20 cellular contexts compared by ENCODE assay signal in the genomic region with DNA sequence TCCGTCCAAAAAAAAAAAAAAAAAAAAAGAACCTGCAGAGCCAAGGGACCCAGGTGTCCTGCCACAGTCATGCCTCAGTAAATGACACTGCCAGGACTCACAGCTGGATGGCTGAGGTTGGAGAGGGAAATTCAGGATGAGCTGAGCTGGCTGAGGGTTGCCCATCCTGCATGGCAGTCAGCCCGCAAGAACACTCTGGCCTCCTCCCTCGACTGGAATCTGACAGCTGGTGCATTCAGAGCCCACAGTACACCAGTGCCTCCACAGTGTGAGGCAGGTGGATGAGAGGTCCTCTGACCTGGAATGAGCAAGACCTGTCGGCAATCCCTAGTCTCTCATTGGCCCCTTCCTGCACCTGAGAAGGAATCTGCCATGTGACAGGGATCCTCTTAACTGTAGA.
DNase-seq lines count a peak whose midpoint lies in the region; ATAC-seq, FAIRE-seq and TF ChIP-seq lines count a peak whose summit lies in the region.
"Had no signal": no experiment of that assay in that cellular context is flagged by ENCODE, and none has a peak within 500 bp of the region (broad histone marks: within the 10 kb centered on the region; RNA-seq: fewer than 3 reads in every experiment).

No MANE protein-coding gene starts in this region.

- H3K4me1 Mint-ChIP-seq in T-helper 2 cell treated with Interferon-gamma antibody and Interleukin-4, amounts not matched to agents 5 μg/mL and 100 μg/mL, for 36 hours (ENCODE audit: low read depth), result peaks cover 62% of the 10 kb centered on the region
- H3K4me1 Mint-ChIP-seq in activated CD4-positive, alpha-beta memory T cell treated with anti-CD3 and anti-CD28 coated beads, Interleukin-2, amount 10 ng/mL, durations not matched to agents 7 days and 5 days, result peaks cover 83% of the 10 kb centered on the region
- H3K4me1 Mint-ChIP-seq in naive thymus-derived CD8-positive, alpha-beta T cell, result peaks cover 41 to 88% (median 82%) of the 10 kb centered on the region in 4 donors

- POLR2A ChIA-PET in activated CD4-positive, alpha-beta memory T cell treated with anti-CD3 and anti-CD28 coated beads, Interleukin-2, amount 10 ng/mL, durations not matched to agents 7 days and 5 days (lab: Charles Lee), result interaction anchor here (1.2 to 4.7 kb wide), 4 partner anchors 31 to 190 kb away, joined by 7 to 46 read pairs (median 14); a partner anchor contains a TSS
- POLR2A ChIA-PET in naive thymus-derived CD8-positive, alpha-beta T cell (lab: Charles Lee), result interaction anchor here (0.6 to 18.4 kb wide), 12 partner anchors 10 to 721 kb away, joined by 3 to 408 read pairs (median 5); a partner anchor contains a TSS

- peaks cover 74% of the 10 kb centered on the region for H3K36me3 Mint-ChIP-seq in T-helper 2 cell treated with Interferon-gamma antibody and Interleukin-4, amounts not matched to agents 5 μg/mL and 100 μg/mL, for 36 hours (ENCODE audit: low read depth)
- peaks cover 92% of the 10 kb centered on the region for H3K36me3 Mint-ChIP-seq in activated CD4-positive, alpha-beta memory T cell treated with anti-CD3 and anti-CD28 coated beads, Interleukin-2, amount 10 ng/mL, durations not matched to agents 7 days and 5 days (ENCODE audit: low read depth)
- H3K36me3 Mint-ChIP-seq in naive thymus-derived CD8-positive, alpha-beta T cell, result peaks cover 4 to 89% (median 23%) of the 10 kb centered on the region in 3 donors

- CTCF ChIA-PET in activated CD4-positive, alpha-beta memory T cell treated with anti-CD3 and anti-CD28 coated beads, Interleukin-2, amount 10 ng/mL, durations not matched to agents 7 days and 5 days (lab: Charles Lee), result interaction anchor here (1.0 to 3.8 kb wide), 6 partner anchors 37 to 101 kb away, joined by 3 to 16 read pairs (median 8); a partner anchor contains a TSS

- no peak overlapping the region for H3K4me3 Mint-ChIP-seq in T-helper 2 cell treated with Interferon-gamma antibody and Interleukin-4, amounts not matched to agents 5 μg/mL and 100 μg/mL, for 36 hours
- H3K4me3 Mint-ChIP-seq in activated CD4-positive, alpha-beta memory T cell treated with anti-CD3 and anti-CD28 coated beads, Interleukin-2, amount 10 ng/mL, durations not matched to agents 7 days and 5 days, result no peak overlapping the region
- peak overlapping the region in 5 of 10 donors; percentile 6 to 77 (median 39) for H3K4me3 Mint-ChIP-seq in naive thymus-derived CD8-positive, alpha-beta T cell

- H3K9me3 Mint-ChIP-seq in T-helper 2 cell treated with Interferon-gamma antibody and Interleukin-4, amounts not matched to agents 5 μg/mL and 100 μg/mL, for 36 hours, result no peaks in the 10 kb centered on the region
- no peaks in the 10 kb centered on the region for H3K9me3 Mint-ChIP-seq in activated CD4-positive, alpha-beta memory T cell treated with anti-CD3 and anti-CD28 coated beads, Interleukin-2, amount 10 ng/mL, durations not matched to agents 7 days and 5 days
- no peaks in the 10 kb centered on the region for H3K9me3 Mint-ChIP-seq in naive thymus-derived CD8-positive, alpha-beta T cell
- H3K9me3 Mint-ChIP-seq: activated T-helper 2 cell treated with anti-CD3 and anti-CD28 coated beads, Interferon-gamma antibody, Interleukin-2, Interleukin-4, amounts not matched to agents 10 μg/mL and 5 μg/mL and 100 μg/mL, durations not matched to agents 14 hours and 24 hours and 36 hours had no signal

- no peak for DNase-seq in T-helper 2 cell treated with Interferon-gamma antibody and Interleukin-4, amounts not matched to agents 5 μg/mL and 100 μg/mL, for 36 hours (ENCODE audit: low spot score)
- DNase-seq in T-helper 2 cell (no peak), GM12892 (ENCODE audit: insufficient read length) (no peak), DMS53 treated with DMSO at 0.1 percent for 48 hours (lab: John Stamatoyannopoulos, UW; ENCODE audit: unreplicated experiment) (no peak), midbrain (lab: John Stamatoyannopoulos, UW) (no peak)
- DNase-seq in activated CD4-positive, alpha-beta memory T cell treated with anti-CD3 and anti-CD28 coated beads, Interleukin-2, amount 10 ng/mL, durations not matched to agents 7 days and 5 days, result no peak
- DNase-seq in naive thymus-derived CD8-positive, alpha-beta T cell, result no peak
- DNase-seq: 8988T; amniotic stem cell; H7; NK-92 treated with Interleukin-12 subunit alpha and Interleukin-12 subunit beta, amount 100 ng/mL, for 24 hours; nucleus accumbens; stimulated activated CD4-positive, alpha-beta T cell treated with anti-CD3 and anti-CD28 coated beads, Interleukin-1b, Interleukin-23, amount 100 ng/mL, for 48 hours; T-helper 9 cell; thyroid gland had no signal

- TF ChIP-seq POLR2A in GM12892 (IDR thresholded peaks at IDR 0.05; ENCODE audit: low read depth, low read length), result no peak

- no peak for ATAC-seq in naive thymus-derived CD8-positive, alpha-beta T cell
- ATAC-seq in HG02973 (IDR thresholded peaks at IDR 0.05; ENCODE audit: unreplicated experiment), result no peak
- ATAC-seq: activated CD4-positive, CD25-positive, alpha-beta regulatory T cell treated with anti-CD3 and anti-CD28 coated beads, Interleukin-2, amount 50 U/mL, for 24 hours had no signal

- peak overlapping the region; percentile 32 for H3K27ac Mint-ChIP-seq in T-helper 2 cell treated with Interferon-gamma antibody and Interleukin-4, amounts not matched to agents 5 μg/mL and 100 μg/mL, for 36 hours
- peak overlapping the region; percentile 95 for H3K27ac Mint-ChIP-seq in activated CD4-positive, alpha-beta memory T cell treated with anti-CD3 and anti-CD28 coated beads, Interleukin-2, amount 10 ng/mL, durations not matched to agents 7 days and 5 days
- peak overlapping the region; percentile 87 to 99 (median 96) for H3K27ac Mint-ChIP-seq in naive thymus-derived CD8-positive, alpha-beta T cell

- FAIRE-seq in GM12892 (lab: Jason Lieb, UNC), result peak; percentile 40
- FAIRE-seq: keratinocyte, RCC 7860 had no signal

- H3K27me3 Mint-ChIP-seq in T-helper 2 cell treated with Interferon-gamma antibody and Interleukin-4, amounts not matched to agents 5 μg/mL and 100 μg/mL, for 36 hours (ENCODE audit: low read depth), result no peaks in the 10 kb centered on the region
- H3K27me3 Mint-ChIP-seq in activated CD4-positive, alpha-beta memory T cell treated with anti-CD3 and anti-CD28 coated beads, Interleukin-2, amount 10 ng/mL, durations not matched to agents 7 days and 5 days, result no peaks in the 10 kb centered on the region
- no peaks in the 10 kb centered on the region for H3K27me3 Mint-ChIP-seq in naive thymus-derived CD8-positive, alpha-beta T cell

Comparison
In these comparisons a context has a peak if more than half of its experiments do, and no peak if none do; other contexts are left out.
1. H3K27ac Mint-ChIP-seq: peak in every context shown above with its lines; median percentile 96 in naive thymus-derived CD8-positive, alpha-beta T cell; 95 in activated CD4-positive, alpha-beta memory T cell treated with anti-CD3 and anti-CD28 coated beads, Interleukin-2, amount 10 ng/mL, durations not matched to agents 7 days and 5 days; 32 in T-helper 2 cell treated with Interferon-gamma antibody and Interleukin-4, amounts not matched to agents 5 μg/mL and 100 μg/mL, for 36 hours.